8 cellular contexts compared by ENCODE assay signal in the genomic region with DNA sequence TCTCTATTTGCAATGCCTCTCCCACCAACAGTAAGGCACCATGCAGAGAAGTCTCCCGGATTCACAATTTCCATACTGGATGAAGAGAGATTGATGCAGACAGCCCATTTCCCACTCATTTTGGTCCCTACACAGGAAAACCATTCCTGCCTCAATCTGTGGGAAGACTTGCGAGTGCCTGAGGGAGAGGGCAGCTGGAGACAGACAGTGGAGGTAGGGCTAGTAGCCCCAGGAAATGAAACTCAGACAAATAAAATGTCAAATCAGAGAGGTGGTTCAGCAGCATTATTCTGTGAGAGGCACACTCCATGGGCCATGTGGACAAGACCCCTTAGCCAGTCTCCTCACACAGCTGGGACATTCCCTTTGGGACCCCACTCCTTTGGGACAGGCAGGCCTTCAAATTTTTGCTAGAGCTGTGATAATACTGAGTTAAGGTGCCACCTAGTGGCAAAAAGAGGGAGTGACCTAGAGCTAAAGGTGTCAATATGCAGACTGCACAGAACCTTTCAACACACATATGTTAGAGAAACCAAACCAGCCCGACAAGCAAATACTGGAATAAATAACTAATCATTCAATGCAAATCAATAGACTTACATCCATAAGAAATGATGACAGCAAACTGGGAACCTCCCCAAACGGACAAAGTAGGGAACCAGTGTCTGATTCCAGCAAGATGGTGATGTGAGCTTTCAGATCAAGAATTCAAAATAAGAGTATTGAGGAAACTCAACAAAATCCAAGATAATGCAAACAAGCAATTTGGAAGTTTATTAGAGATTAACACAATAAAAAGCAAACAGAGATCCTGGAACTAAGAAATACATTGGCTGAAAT.
DNase-seq lines count a peak whose midpoint lies in the region; ATAC-seq lines count a peak whose summit lies in the region.

No MANE protein-coding gene starts in this region.

- intact Hi-C loops in activated CD4-positive, alpha-beta T cell treated with anti-CD3 and anti-CD28 coated beads, Interleukin-2, amount 10 ng/mL, durations not matched to agents 24 days and 14 days (cut with micrococcal nuclease) = loop anchor here (5.0 kb wide), 1 partner anchor 1755 kb away; no protein-coding TSS in a partner anchor

- no peak overlapping the region for H3K27ac Mint-ChIP-seq in activated CD4-positive, alpha-beta T cell treated with anti-CD3 and anti-CD28 coated beads, Interleukin-2, amount 10 ng/mL, durations not matched to agents 24 days and 14 days

- no peaks in the 10 kb centered on the region for H3K9me3 Mint-ChIP-seq in activated CD4-positive, alpha-beta T cell treated with anti-CD3 and anti-CD28 coated beads, Interleukin-2, amount 10 ng/mL, durations not matched to agents 24 days and 14 days

- DNase-seq in activated CD4-positive, alpha-beta T cell treated with anti-CD3 and anti-CD28 coated beads, Interleukin-2, amount 10 ng/mL, durations not matched to agents 24 days and 14 days = peak; percentile 67
- DNase-seq in activated CD4-positive, alpha-beta T cell treated with anti-CD3 and anti-CD28 coated beads, Interleukin-2, amount 50 U/mL, for 1 hour = no peak
- peak; percentile 26 for DNase-seq in T1000 (lab: John Stamatoyannopoulos, UW)
- DNase-seq in islet precursor cell = peak; percentile 77
- DNase-seq in NCI-H226 = no peak

- no peaks in the 10 kb centered on the region for H3K36me3 Mint-ChIP-seq in activated CD4-positive, alpha-beta T cell treated with anti-CD3 and anti-CD28 coated beads, Interleukin-2, amount 10 ng/mL, durations not matched to agents 24 days and 14 days (ENCODE audit: low read depth)

- H3K4me3 Mint-ChIP-seq in activated CD4-positive, alpha-beta T cell treated with anti-CD3 and anti-CD28 coated beads, Interleukin-2, amount 10 ng/mL, durations not matched to agents 24 days and 14 days = no peak overlapping the region

- H3K4me1 Mint-ChIP-seq in activated CD4-positive, alpha-beta T cell treated with anti-CD3 and anti-CD28 coated beads, Interleukin-2, amount 10 ng/mL, durations not matched to agents 24 days and 14 days = no peaks in the 10 kb centered on the region

- no peaks in the 10 kb centered on the region for H3K27me3 Mint-ChIP-seq in activated CD4-positive, alpha-beta T cell treated with anti-CD3 and anti-CD28 coated beads, Interleukin-2, amount 10 ng/mL, durations not matched to agents 24 days and 14 days

- ATAC-seq in GM19395 (IDR thresholded peaks at IDR 0.05; ENCODE audit: unreplicated experiment) (peak; percentile 95), HG03378 (IDR thresholded peaks at IDR 0.05; ENCODE audit: unreplicated experiment) (peak; percentile 96), HG02840 (IDR thresholded peaks at IDR 0.05; ENCODE audit: low FRiP score, unreplicated experiment) (no peak)

Comparison
In these comparisons a context has a peak if more than half of its experiments do, and no peak if none do; other contexts are left out.
1. DNase-seq: peak in activated CD4-positive, alpha-beta T cell treated with anti-CD3 and anti-CD28 coated beads, Interleukin-2, amount 10 ng/mL, durations not matched to agents 24 days and 14 days (single experiment), T1000 (single experiment) and islet precursor cell (single experiment); none in activated CD4-positive, alpha-beta T cell treated with anti-CD3 and anti-CD28 coated beads, Interleukin-2, amount 50 U/mL, for 1 hour (single experiment) and NCI-H226 (single experiment).